ENCODE assay signal across 8 cellular contexts in genomic region chr9:19028835-19029451, GRCh38. TPM values are rescaled to one million over a fixed set of nuclear protein-coding genes. Genes with fewer than 3 reads are reported as not detected.
A peak's percentile ranks its signal among the peaks of the same experiment; 100 is the strongest.
DNase-seq lines count a peak whose midpoint lies in the region; ATAC-seq and TF ChIP-seq lines count a peak whose summit lies in the region.

No MANE protein-coding gene starts in this region.

- no peaks in the 10 kb centered on the region for H3K36me3 ChIP-seq in A673 (ENCODE audit: insufficient read depth, low read length, poor library complexity, severe bottlenecking)

- H3K27me3 ChIP-seq in A673 (replicated peaks; ENCODE audit: insufficient read depth, low read depth, low read length, poor library complexity) = no peaks in the 10 kb centered on the region

- no peak for TF ChIP-seq POLR2A in erythroblast (IDR thresholded peaks at IDR 0.05; ENCODE audit: low read length)

- no peak overlapping the region for H3K4me3 Mint-ChIP-seq in T-helper 2 cell treated with Interferon-gamma antibody and Interleukin-4, amounts not matched to agents 5 μg/mL and 100 μg/mL, for 36 hours

- no peaks in the 10 kb centered on the region for H3K9me3 Mint-ChIP-seq in T-helper 2 cell treated with Interferon-gamma antibody and Interleukin-4, amounts not matched to agents 5 μg/mL and 100 μg/mL, for 36 hours

- ATAC-seq in HG02759 (IDR thresholded peaks at IDR 0.05; ENCODE audit: unreplicated experiment) = peak; percentile 66

- DNase-seq in A673 (ENCODE audit: low spot score) (peak; percentile 45), GM10266 (ENCODE audit: extremely low spot score) (peak; percentile 79), NCI-H187 treated with DMSO at 0.1 percent for 48 hours (lab: John Stamatoyannopoulos, UW) (peak; percentile 50), erythroblast (lab: John Stamatoyannopoulos, UW) (peak; percentile 59 to 72), myocyte (ENCODE audit: low read depth) (peak; percentile 81), cortex of kidney (lab: John Stamatoyannopoulos, UW) (no peak)
- peak; percentile 20 for DNase-seq in T-helper 2 cell treated with Interferon-gamma antibody and Interleukin-4, amounts not matched to agents 5 μg/mL and 100 μg/mL, for 36 hours (ENCODE audit: low spot score)

- CTCF ChIA-PET in A673 (lab: Charles Lee) = no interaction called here

- POLR2A ChIA-PET in A673 (lab: Charles Lee; ENCODE audit: low non-redundant PET) = no interaction called here

- BruUV-seq in A673 (replicated peaks; lab: Mats Ljungman, UMichigan) = no TSS peak

- peaks cover 14% of the 10 kb centered on the region for H3K27me3 Mint-ChIP-seq in T-helper 2 cell treated with Interferon-gamma antibody and Interleukin-4, amounts not matched to agents 5 μg/mL and 100 μg/mL, for 36 hours (ENCODE audit: low read depth)

- H3K4me3 ChIP-seq in A673 (ENCODE audit: low read depth, low read length, poor library complexity, severe bottlenecking) = no peak overlapping the region

- H3K9me3 ChIP-seq in A673 (ENCODE audit: low read depth, low read length, poor library complexity, severe bottlenecking) = no peaks in the 10 kb centered on the region

- TF ChIP-seq CTCF in A673 (conservative IDR thresholded peaks at IDR 0.05; ENCODE audit: low read depth, low read length) = peak; percentile 60
- peak; percentile 68 for TF ChIP-seq CTCF in GM10266 (IDR thresholded peaks at IDR 0.05; ENCODE audit: control insufficient read depth, insufficient read depth, low read depth, missing control alignments)

- no peak overlapping the region for H3K27ac ChIP-seq in A673 (ENCODE audit: low read depth, low read length, poor library complexity, severe bottlenecking)

- no peaks in the 10 kb centered on the region for H3K36me3 Mint-ChIP-seq in T-helper 2 cell treated with Interferon-gamma antibody and Interleukin-4, amounts not matched to agents 5 μg/mL and 100 μg/mL, for 36 hours (ENCODE audit: low read depth)

- H3K27ac Mint-ChIP-seq in T-helper 2 cell treated with Interferon-gamma antibody and Interleukin-4, amounts not matched to agents 5 μg/mL and 100 μg/mL, for 36 hours = no peak overlapping the region

- peaks cover 13% of the 10 kb centered on the region for H3K4me1 Mint-ChIP-seq in T-helper 2 cell treated with Interferon-gamma antibody and Interleukin-4, amounts not matched to agents 5 μg/mL and 100 μg/mL, for 36 hours (ENCODE audit: low read depth)

- intact Hi-C loops in A673 (cut with micrococcal nuclease; ENCODE audit: unreplicated experiment) = loop anchor here (5.0 to 10.0 kb wide), 2 partner anchors 772 to 1214 kb away; no protein-coding TSS in a partner anchor

- H3K4me1 ChIP-seq in A673 (ENCODE audit: insufficient read depth, low read length, poor library complexity, severe bottlenecking) = no peaks in the 10 kb centered on the region

RNA-seq across cellular contexts. Expression of gene SAXO1, which starts 4.1 kb away (rescaled TPM):
- not detected in 2 replicates for total RNA-seq in A673 (2021)
- 0.57 TPM in 1 of 2 replicates, not detected in the other for total RNA-seq in myocyte
- polyA plus RNA-seq in myocyte (2012) = 0.15 TPM

RNA-seq across cellular contexts. Expression of gene RRAGA, which starts 20.3 kb away (rescaled TPM):
- 33.0 and 34.9 TPM in 2 replicates for total RNA-seq in A673 (2021)
- total RNA-seq in myocyte = 42.8 and 54.0 TPM in 2 replicates
- 133 TPM for polyA plus RNA-seq in myocyte (2012)
